ENCODE assay signal across 11 cellular contexts in the genomic region with DNA sequence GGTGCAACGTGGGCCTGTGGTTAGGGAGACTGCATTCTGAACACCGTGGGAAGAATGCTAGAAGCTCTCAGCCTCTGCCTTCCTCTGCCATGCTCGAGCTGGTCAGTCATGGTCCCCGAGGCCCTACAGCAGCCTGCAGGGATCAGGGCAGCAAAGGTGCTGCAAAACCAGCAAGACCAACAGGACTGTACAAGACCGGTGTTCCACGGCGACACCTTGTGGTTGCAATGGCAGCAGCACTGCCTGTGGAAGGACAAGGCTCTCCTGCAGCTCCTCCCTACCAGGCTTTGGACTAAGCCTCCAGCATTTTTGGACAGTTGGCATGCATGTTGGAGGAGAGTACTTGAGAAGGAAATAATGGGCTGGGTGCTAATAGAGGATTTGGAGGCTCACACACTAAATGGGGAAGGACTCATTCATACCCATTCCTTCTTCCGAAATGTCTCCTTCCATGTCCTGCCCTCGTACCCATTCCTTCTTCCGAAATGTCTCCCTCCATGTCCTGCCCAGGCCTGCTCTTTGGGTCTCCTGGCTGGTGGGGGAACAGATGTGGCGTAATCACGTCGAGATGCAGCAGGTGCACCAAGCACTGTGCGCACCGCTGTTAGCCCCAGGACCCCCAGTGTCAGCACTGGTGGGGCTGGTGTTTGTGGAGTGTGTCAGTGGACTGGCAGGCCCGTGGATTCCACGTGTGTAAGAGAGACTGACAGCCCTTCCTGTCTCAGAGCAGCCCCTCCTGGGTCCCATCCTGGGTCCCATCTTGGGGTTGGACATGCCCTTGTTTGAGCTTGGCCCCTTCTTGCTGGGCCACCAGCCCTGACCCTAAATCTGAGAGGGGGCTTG. TPM values are rescaled to one million over a fixed set of nuclear protein-coding genes. Genes with fewer than 3 reads are reported as not detected.
A peak's percentile ranks its signal among the peaks of the same experiment; 100 is the strongest.
DNase-seq lines count a peak whose midpoint lies in the region; ATAC-seq and TF ChIP-seq lines count a peak whose summit lies in the region.
"Had no signal": no experiment of that assay in that cellular context is flagged by ENCODE, and none has a peak within 500 bp of the region (broad histone marks: within the 10 kb centered on the region; RNA-seq: fewer than 3 reads in every experiment).

No MANE protein-coding gene starts in this region.

- H3K27me3 Mint-ChIP-seq in endodermal cell (ENCODE audit: insufficient read depth) (no peaks in the 10 kb centered on the region), type B pancreatic cell (peaks cover 13% of the 10 kb centered on the region)
- H3K27me3 Mint-ChIP-seq in activated T-helper 17 cell treated with anti-CD3 and anti-CD28 coated beads, Interleukin-2, amount 50 U/mL, for 72 hours, result peaks cover 4% of the 10 kb centered on the region
- H3K27me3 Mint-ChIP-seq: activated naive CD8-positive, alpha-beta T cell treated with anti-CD3 and anti-CD28 coated beads, Interleukin-2, amount 10 ng/mL, durations not matched to agents 7 days and 5 days had no signal

- no peaks in the 10 kb centered on the region for H3K79me2 ChIP-seq in KMS-11 (ENCODE audit: insufficient read depth, low read depth)

- no peaks in the 10 kb centered on the region for H3K4me1 ChIP-seq in KMS-11 (ENCODE audit: low read depth, poor library complexity, severe bottlenecking)
- no peaks in the 10 kb centered on the region for H3K4me1 ChIP-seq in endodermal cell (ENCODE audit: control insufficient read depth, insufficient read depth, low read length)

- H3K9ac ChIP-seq in KMS-11 (no peak overlapping the region), endodermal cell (ENCODE audit: extremely low read depth, low read length, poor library complexity, severe bottlenecking) (no peak overlapping the region)

- H3K27me3 ChIP-seq in KMS-11 (ENCODE audit: insufficient read depth, low read depth) (peaks cover 61% of the 10 kb centered on the region), endodermal cell (ENCODE audit: control insufficient read depth, insufficient read depth, low read length, poor library complexity, severe bottlenecking) (no peaks in the 10 kb centered on the region)

- H3K36me3 Mint-ChIP-seq in endodermal cell (ENCODE audit: low read depth), result no peaks in the 10 kb centered on the region
- no peaks in the 10 kb centered on the region for H3K36me3 Mint-ChIP-seq in type B pancreatic cell
- no peaks in the 10 kb centered on the region for H3K36me3 Mint-ChIP-seq in activated T-helper 17 cell treated with anti-CD3 and anti-CD28 coated beads, Interleukin-2, amount 50 U/mL, for 72 hours (ENCODE audit: low read depth)
- H3K36me3 Mint-ChIP-seq: activated naive CD8-positive, alpha-beta T cell treated with anti-CD3 and anti-CD28 coated beads, Interleukin-2, amount 10 ng/mL, durations not matched to agents 7 days and 5 days had no signal

- no peaks in the 10 kb centered on the region for H3K4me1 Mint-ChIP-seq in endodermal cell
- H3K4me1 Mint-ChIP-seq in type B pancreatic cell (ENCODE audit: unreplicated experiment), result no peaks in the 10 kb centered on the region
- H3K4me1 Mint-ChIP-seq in activated T-helper 17 cell treated with anti-CD3 and anti-CD28 coated beads, Interleukin-2, amount 50 U/mL, for 72 hours, result no peaks in the 10 kb centered on the region
- H3K4me1 Mint-ChIP-seq: activated naive CD8-positive, alpha-beta T cell treated with anti-CD3 and anti-CD28 coated beads, Interleukin-2, amount 10 ng/mL, durations not matched to agents 7 days and 5 days; stimulated activated naive B cell treated with anti-CD40 and anti-IgM and Interleukin-4, amounts not matched to agents 10 μg/mL and 1 μg/mL and 100 μg/mL, for 72 hours had no signal

- H3K4me3 Mint-ChIP-seq in endodermal cell (no peak overlapping the region), type B pancreatic cell (no peak overlapping the region)
- no peak overlapping the region for H3K4me3 Mint-ChIP-seq in activated T-helper 17 cell treated with anti-CD3 and anti-CD28 coated beads, Interleukin-2, amount 50 U/mL, for 72 hours
- H3K4me3 Mint-ChIP-seq: activated naive CD8-positive, alpha-beta T cell treated with anti-CD3 and anti-CD28 coated beads, Interleukin-2, amount 10 ng/mL, durations not matched to agents 7 days and 5 days; stimulated activated naive B cell treated with anti-CD40 and anti-IgM and Interleukin-4, amounts not matched to agents 10 μg/mL and 1 μg/mL and 100 μg/mL, for 72 hours had no signal

- H3K27ac ChIP-seq in KMS-11 (no peak overlapping the region), endodermal cell (ENCODE audit: low read depth, low read length) (no peak overlapping the region)

- ATAC-seq in left ventricle myocardium superior (no peak), left cardiac atrium (no peak), GM19452 (IDR thresholded peaks at IDR 0.05; ENCODE audit: unreplicated experiment) (no peak)
- no peak for ATAC-seq in activated T-helper 17 cell treated with anti-CD3 and anti-CD28 coated beads, Interleukin-2, amount 50 U/mL, for 72 hours (replicated peaks)
- ATAC-seq: stimulated activated naive B cell treated with anti-CD40 and anti-IgM and Interleukin-4, amounts not matched to agents 10 μg/mL and 1 μg/mL and 100 μg/mL, for 72 hours had no signal

- intact Hi-C loops in left ventricle myocardium superior (cut with micrococcal nuclease) (no loop called here), left cardiac atrium (cut with DNase I) (no loop called here)

- 90 to 92% methylated on average over 7 to 17 of the region's 17 CpGs for WGBS in endodermal cell (ENCODE audit: insufficient coverage in 1 of 2, insufficient read length in 1 of 2), 2 experiments

- no peaks in the 10 kb centered on the region for H3K36me3 ChIP-seq in KMS-11 (ENCODE audit: insufficient read depth)
- no peaks in the 10 kb centered on the region for H3K36me3 ChIP-seq in endodermal cell (ENCODE audit: control insufficient read depth, insufficient read depth, low read length)

- H3K4me2 ChIP-seq in KMS-11, result no peak overlapping the region

- peak; percentile 58 for TF ChIP-seq CTCF in KMS-11 (conservative IDR thresholded peaks at IDR 0.05; ENCODE audit: low read depth, low read length)
- peak; percentile 64 for TF ChIP-seq CTCF in endodermal cell (conservative IDR thresholded peaks at IDR 0.05)
- TF ChIP-seq CTCF in type B pancreatic cell (conservative IDR thresholded peaks at IDR 0.05), result peak; percentile 46
- TF ChIP-seq CTCF in foreskin fibroblast (IDR thresholded peaks at IDR 0.05; ENCODE audit: low read depth, low read length), result no peak

- H3K27ac Mint-ChIP-seq in endodermal cell (no peak overlapping the region), type B pancreatic cell (no peak overlapping the region)
- no peak overlapping the region for H3K27ac Mint-ChIP-seq in activated T-helper 17 cell treated with anti-CD3 and anti-CD28 coated beads, Interleukin-2, amount 50 U/mL, for 72 hours
- H3K27ac Mint-ChIP-seq: activated naive CD8-positive, alpha-beta T cell treated with anti-CD3 and anti-CD28 coated beads, Interleukin-2, amount 10 ng/mL, durations not matched to agents 7 days and 5 days; stimulated activated naive B cell treated with anti-CD40 and anti-IgM and Interleukin-4, amounts not matched to agents 10 μg/mL and 1 μg/mL and 100 μg/mL, for 72 hours had no signal

- H4K20me1 ChIP-seq in KMS-11 (ENCODE audit: insufficient read depth), result no peaks in the 10 kb centered on the region

- DNase-seq in left ventricle myocardium superior (peak; percentile 16), left cardiac atrium (no peak), endodermal cell (peak; percentile 84), type B pancreatic cell (ENCODE audit: extremely low spot score, unreplicated experiment) (no peak), foreskin fibroblast (no peak)
- DNase-seq: activated naive CD8-positive, alpha-beta T cell treated with anti-CD3 and anti-CD28 coated beads, Interleukin-2, amount 10 ng/mL, durations not matched to agents 7 days and 5 days; effector CD4-positive, alpha-beta T cell; stimulated activated naive B cell treated with anti-CD40 and anti-IgM and Interleukin-4, amounts not matched to agents 10 μg/mL and 1 μg/mL and 100 μg/mL, for 72 hours had no signal

- H3K4me3 ChIP-seq in KMS-11 (IDR thresholded peaks at IDR 0.05; ENCODE audit: insufficient read depth, low read depth, low read length), result no peak overlapping the region
- H3K4me3 ChIP-seq in endodermal cell (ENCODE audit: low read length), result no peak overlapping the region
- H3K4me3 ChIP-seq in foreskin fibroblast (ENCODE audit: low read depth in 1 of 2, low read length in 2 of 2), result no peak overlapping the region

- H3K9me3 Mint-ChIP-seq in endodermal cell (peaks cover 20% of the 10 kb centered on the region), type B pancreatic cell (peaks cover 7% of the 10 kb centered on the region)
- peaks cover 11% of the 10 kb centered on the region for H3K9me3 Mint-ChIP-seq in activated T-helper 17 cell treated with anti-CD3 and anti-CD28 coated beads, Interleukin-2, amount 50 U/mL, for 72 hours

- H3K9me3 ChIP-seq in endodermal cell (ENCODE audit: control insufficient read depth, low read length), result peaks cover 17% of the 10 kb centered on the region

- H2AFZ ChIP-seq in KMS-11 (ENCODE audit: low read depth), result no peak overlapping the region

RNA-seq across cellular contexts. Expression of a gene that starts 18.6 kb away (rescaled TPM):
- total RNA-seq in left ventricle myocardium superior, result 0.20 TPM
- under 1 TPM; 0.21 to 0.34 TPM for total RNA-seq in left cardiac atrium
- total RNA-seq in endodermal cell, result 1 to 10 TPM; 2.4 to 4.5 TPM
- polyA plus RNA-seq in endodermal cell (2013, experiment 1 of 2), result 9.6 TPM
- polyA plus RNA-seq in endodermal cell (2013, experiment 2 of 2), result 8.4 TPM
- 2.9 and 4.9 TPM in 2 replicates for total RNA-seq in type B pancreatic cell (ENCODE audit: low replicate concordance)
- total RNA-seq in activated T-helper 17 cell treated with anti-CD3 and anti-CD28 coated beads, Interleukin-2, amount 50 U/mL, for 72 hours, result under 1 TPM in 1 of 2 donors, not detected in 1; 0.16 TPM

RNA-seq across cellular contexts. Expression of a gene that starts 38.3 kb away (rescaled TPM):
- total RNA-seq in left ventricle myocardium superior (not detected), left cardiac atrium (not detected), endodermal cell (not detected), type B pancreatic cell (ENCODE audit: low replicate concordance) (not detected in 2 replicates)
- polyA plus RNA-seq in endodermal cell (2013, experiment 1 of 2), result not detected
- polyA plus RNA-seq in endodermal cell (2013, experiment 2 of 2), result not detected
- total RNA-seq in activated T-helper 17 cell treated with anti-CD3 and anti-CD28 coated beads, Interleukin-2, amount 50 U/mL, for 72 hours, result not detected
- total RNA-seq: activated naive CD8-positive, alpha-beta T cell treated with anti-CD3 and anti-CD28 coated beads, Interleukin-2, amount 10 ng/mL, durations not matched to agents 7 days and 5 days had no signal

Comparison
In these comparisons a context has a peak if more than half of its experiments do, and no peak if none do; other contexts are left out.
1. DNase-seq: peak in left ventricle myocardium superior (single experiment) and endodermal cell (single experiment); none in left cardiac atrium (single experiment), type B pancreatic cell (single experiment) and foreskin fibroblast (0 of 2).